Comparison of ENCODE assay signal across 1 cellular context in the genomic region with DNA sequence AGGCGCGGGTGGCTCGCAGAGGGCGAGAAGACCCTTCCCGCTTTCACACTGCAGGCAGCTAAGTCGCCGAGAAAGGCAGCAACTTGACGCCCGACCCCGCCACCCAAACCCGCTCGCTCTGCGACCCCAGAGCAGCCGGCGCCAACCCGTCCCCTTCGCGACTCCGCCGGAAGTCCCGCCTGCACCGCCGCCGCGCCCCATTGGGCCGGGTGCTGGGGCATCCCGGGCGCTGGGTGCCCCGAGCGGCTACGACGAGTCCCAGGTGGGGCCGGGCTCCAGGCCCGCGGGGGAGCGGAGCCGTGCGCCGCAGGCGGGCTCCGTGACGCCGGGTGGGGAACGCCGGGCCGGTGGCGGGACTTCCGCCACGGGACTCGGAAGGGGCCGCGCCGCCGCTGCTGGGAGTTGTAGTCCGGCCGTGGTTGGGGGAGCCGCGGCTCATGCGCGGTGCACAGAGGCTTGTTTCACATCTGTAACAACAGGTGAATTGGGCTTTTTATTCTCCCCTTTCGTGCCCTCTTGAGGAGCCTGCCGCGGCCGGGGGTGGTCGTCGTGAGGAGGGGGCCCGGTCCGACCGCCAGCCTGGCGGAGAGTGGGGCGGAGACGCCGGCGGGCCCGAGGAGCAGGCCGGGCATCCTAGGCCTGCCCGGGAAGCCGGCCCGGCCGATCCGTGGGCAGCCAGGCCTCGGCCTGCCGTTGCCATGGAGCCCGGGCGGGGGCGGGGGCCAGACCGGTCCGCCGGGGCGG.
TF ChIP-seq lines count a peak whose summit lies in the region.

A gene with protein sequence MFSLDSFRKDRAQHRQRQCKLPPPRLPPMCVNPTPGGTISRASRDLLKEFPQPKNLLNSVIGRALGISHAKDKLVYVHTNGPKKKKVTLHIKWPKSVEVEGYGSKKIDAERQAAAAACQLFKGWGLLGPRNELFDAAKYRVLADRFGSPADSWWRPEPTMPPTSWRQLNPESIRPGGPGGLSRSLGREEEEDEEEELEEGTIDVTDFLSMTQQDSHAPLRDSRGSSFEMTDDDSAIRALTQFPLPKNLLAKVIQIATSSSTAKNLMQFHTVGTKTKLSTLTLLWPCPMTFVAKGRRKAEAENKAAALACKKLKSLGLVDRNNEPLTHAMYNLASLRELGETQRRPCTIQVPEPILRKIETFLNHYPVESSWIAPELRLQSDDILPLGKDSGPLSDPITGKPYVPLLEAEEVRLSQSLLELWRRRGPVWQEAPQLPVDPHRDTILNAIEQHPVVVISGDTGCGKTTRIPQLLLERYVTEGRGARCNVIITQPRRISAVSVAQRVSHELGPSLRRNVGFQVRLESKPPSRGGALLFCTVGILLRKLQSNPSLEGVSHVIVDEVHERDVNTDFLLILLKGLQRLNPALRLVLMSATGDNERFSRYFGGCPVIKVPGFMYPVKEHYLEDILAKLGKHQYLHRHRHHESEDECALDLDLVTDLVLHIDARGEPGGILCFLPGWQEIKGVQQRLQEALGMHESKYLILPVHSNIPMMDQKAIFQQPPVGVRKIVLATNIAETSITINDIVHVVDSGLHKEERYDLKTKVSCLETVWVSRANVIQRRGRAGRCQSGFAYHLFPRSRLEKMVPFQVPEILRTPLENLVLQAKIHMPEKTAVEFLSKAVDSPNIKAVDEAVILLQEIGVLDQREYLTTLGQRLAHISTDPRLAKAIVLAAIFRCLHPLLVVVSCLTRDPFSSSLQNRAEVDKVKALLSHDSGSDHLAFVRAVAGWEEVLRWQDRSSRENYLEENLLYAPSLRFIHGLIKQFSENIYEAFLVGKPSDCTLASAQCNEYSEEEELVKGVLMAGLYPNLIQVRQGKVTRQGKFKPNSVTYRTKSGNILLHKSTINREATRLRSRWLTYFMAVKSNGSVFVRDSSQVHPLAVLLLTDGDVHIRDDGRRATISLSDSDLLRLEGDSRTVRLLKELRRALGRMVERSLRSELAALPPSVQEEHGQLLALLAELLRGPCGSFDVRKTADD (plus strand): TSS at position 405 of the 744 bp plus-strand sequence. CDS start 7,546 bp downstream, outside the sequence.

TF ChIP-seq in HepG2, 621 proteins besides CTCF, POLR2A, EP300 and RAD21 (continued from another document and continues in another):
- TF ChIP-seq, protein P1, sequence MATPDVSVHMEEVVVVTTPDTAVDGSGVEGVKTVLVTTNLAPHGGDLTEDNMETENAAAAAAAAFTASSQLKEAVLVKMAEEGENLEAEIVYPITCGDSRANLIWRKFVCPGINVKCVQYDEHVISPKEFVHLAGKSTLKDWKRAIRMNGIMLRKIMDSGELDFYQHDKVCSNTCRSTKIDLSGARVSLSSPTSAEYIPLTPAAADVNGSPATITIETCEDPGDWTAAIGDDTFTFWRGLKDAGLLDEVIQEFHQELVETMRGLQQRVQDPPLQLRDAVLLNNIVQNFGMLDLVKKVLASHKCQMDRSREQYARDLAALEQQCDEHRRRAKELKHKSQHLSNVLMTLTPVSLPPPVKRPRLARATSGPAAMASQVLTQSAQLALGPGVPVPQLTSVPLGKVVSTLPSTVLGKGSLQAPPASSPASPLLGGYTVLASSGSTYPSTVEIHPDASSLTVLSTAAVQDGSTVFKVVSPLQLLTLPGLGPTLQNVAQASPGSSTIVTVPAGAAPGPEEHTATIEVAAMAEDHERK (CRISPR knock-in tag; IDR thresholded peaks at IDR 0.05; ENCODE audit: low read depth), result no peak
- TF ChIP-seq, protein P2, sequence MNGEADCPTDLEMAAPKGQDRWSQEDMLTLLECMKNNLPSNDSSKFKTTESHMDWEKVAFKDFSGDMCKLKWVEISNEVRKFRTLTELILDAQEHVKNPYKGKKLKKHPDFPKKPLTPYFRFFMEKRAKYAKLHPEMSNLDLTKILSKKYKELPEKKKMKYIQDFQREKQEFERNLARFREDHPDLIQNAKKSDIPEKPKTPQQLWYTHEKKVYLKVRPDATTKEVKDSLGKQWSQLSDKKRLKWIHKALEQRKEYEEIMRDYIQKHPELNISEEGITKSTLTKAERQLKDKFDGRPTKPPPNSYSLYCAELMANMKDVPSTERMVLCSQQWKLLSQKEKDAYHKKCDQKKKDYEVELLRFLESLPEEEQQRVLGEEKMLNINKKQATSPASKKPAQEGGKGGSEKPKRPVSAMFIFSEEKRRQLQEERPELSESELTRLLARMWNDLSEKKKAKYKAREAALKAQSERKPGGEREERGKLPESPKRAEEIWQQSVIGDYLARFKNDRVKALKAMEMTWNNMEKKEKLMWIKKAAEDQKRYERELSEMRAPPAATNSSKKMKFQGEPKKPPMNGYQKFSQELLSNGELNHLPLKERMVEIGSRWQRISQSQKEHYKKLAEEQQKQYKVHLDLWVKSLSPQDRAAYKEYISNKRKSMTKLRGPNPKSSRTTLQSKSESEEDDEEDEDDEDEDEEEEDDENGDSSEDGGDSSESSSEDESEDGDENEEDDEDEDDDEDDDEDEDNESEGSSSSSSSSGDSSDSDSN (CRISPR knock-in tag; IDR thresholded peaks at IDR 0.05), result peak; percentile 95
- 0 out of 2 replicates have a peak, but pooled peaks have one; percentile 20 for TF ChIP-seq ZNF564 (CRISPR knock-in tag; IDR thresholded peaks at IDR 0.05)
- TF ChIP-seq IRF2 (CRISPR knock-in tag; IDR thresholded peaks at IDR 0.05), result peak; percentile 9; the same call in 1 of the 2 replicates
- no peak for TF ChIP-seq ZNF792 (CRISPR knock-in tag; IDR thresholded peaks at IDR 0.05)
- TF ChIP-seq ZNF143 (CRISPR knock-in tag; IDR thresholded peaks at IDR 0.05), result peak; percentile 92
- peak; percentile 73; the same call in 1 of the 2 replicates for TF ChIP-seq ZNF839 (CRISPR knock-in tag; IDR thresholded peaks at IDR 0.05; ENCODE audit: borderline replicate concordance)
- TF ChIP-seq, protein P3, sequence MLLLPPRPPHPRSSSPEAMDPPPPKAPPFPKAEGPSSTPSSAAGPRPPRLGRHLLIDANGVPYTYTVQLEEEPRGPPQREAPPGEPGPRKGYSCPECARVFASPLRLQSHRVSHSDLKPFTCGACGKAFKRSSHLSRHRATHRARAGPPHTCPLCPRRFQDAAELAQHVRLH (CRISPR knock-in tag; IDR thresholded peaks at IDR 0.05; ENCODE audit: borderline replicate concordance, low read depth), result 0 out of 2 replicates have a peak, but pooled peaks have one; percentile 15
- peak; percentile 49; the same call in 1 of the 2 replicates for TF ChIP-seq SIN3A (IDR thresholded peaks at IDR 0.05; ENCODE audit: borderline replicate concordance, low read depth, low read length)
- TF ChIP-seq ZFP1 (CRISPR knock-in tag; IDR thresholded peaks at IDR 0.05), result no peak
- peak; percentile 88 for TF ChIP-seq ASH2L (IDR thresholded peaks at IDR 0.05; ENCODE audit: insufficient read length, low read depth, low read length)
- TF ChIP-seq KDM3A (CRISPR knock-in tag; IDR thresholded peaks at IDR 0.05; ENCODE audit: low read depth), result no peak
- no peak for TF ChIP-seq FOXA1 (IDR thresholded peaks at IDR 0.05)
- peak; percentile 40; the same call in 1 of the 2 replicates for TF ChIP-seq FOXA1 (CRISPR knock-in tag; IDR thresholded peaks at IDR 0.05)
- TF ChIP-seq, protein P4, sequence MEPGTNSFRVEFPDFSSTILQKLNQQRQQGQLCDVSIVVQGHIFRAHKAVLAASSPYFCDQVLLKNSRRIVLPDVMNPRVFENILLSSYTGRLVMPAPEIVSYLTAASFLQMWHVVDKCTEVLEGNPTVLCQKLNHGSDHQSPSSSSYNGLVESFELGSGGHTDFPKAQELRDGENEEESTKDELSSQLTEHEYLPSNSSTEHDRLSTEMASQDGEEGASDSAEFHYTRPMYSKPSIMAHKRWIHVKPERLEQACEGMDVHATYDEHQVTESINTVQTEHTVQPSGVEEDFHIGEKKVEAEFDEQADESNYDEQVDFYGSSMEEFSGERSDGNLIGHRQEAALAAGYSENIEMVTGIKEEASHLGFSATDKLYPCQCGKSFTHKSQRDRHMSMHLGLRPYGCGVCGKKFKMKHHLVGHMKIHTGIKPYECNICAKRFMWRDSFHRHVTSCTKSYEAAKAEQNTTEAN (CRISPR knock-in tag; conservative IDR thresholded peaks at IDR 0.05), result peak; percentile 27
- TF ChIP-seq, protein P5, sequence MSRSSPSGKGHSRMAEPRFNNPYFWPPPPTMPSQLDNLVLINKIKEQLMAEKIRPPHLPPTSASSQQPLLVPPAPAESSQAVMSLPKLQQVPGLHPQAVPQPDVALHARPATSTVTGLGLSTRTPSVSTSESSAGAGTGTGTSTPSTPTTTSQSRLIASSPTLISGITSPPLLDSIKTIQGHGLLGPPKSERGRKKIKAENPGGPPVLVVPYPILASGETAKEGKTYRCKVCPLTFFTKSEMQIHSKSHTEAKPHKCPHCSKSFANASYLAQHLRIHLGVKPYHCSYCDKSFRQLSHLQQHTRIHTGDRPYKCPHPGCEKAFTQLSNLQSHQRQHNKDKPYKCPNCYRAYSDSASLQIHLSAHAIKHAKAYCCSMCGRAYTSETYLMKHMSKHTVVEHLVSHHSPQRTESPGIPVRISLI (CRISPR knock-in tag; IDR thresholded peaks at IDR 0.05; ENCODE audit: borderline replicate concordance), result 0 out of 2 replicates have a peak, but pooled peaks have one; percentile 12
- TF ChIP-seq, protein P6, sequence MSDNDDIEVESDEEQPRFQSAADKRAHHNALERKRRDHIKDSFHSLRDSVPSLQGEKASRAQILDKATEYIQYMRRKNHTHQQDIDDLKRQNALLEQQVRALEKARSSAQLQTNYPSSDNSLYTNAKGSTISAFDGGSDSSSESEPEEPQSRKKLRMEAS (IDR thresholded peaks at IDR 0.05), result peak; percentile 46; the same call in 1 of the 2 replicates
- TF ChIP-seq ZBTB3 (CRISPR knock-in tag; IDR thresholded peaks at IDR 0.05; ENCODE audit: borderline replicate concordance, low read depth), result 0 out of 2 replicates have a peak, but pooled peaks have one; percentile 20
- TF ChIP-seq, protein P7, sequence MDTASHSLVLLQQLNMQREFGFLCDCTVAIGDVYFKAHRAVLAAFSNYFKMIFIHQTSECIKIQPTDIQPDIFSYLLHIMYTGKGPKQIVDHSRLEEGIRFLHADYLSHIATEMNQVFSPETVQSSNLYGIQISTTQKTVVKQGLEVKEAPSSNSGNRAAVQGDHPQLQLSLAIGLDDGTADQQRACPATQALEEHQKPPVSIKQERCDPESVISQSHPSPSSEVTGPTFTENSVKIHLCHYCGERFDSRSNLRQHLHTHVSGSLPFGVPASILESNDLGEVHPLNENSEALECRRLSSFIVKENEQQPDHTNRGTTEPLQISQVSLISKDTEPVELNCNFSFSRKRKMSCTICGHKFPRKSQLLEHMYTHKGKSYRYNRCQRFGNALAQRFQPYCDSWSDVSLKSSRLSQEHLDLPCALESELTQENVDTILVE (CRISPR knock-in tag; IDR thresholded peaks at IDR 0.05), result peak; percentile 95; the same call in 1 of the 2 replicates
- TF ChIP-seq, protein P8, sequence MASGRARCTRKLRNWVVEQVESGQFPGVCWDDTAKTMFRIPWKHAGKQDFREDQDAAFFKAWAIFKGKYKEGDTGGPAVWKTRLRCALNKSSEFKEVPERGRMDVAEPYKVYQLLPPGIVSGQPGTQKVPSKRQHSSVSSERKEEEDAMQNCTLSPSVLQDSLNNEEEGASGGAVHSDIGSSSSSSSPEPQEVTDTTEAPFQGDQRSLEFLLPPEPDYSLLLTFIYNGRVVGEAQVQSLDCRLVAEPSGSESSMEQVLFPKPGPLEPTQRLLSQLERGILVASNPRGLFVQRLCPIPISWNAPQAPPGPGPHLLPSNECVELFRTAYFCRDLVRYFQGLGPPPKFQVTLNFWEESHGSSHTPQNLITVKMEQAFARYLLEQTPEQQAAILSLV (CRISPR knock-in tag; IDR thresholded peaks at IDR 0.05; ENCODE audit: borderline replicate concordance), result peak; percentile 60; the same call in 1 of the 2 replicates
- peak; percentile 30; the same call in 1 of the 2 replicates for TF ChIP-seq ZNF567 (CRISPR knock-in tag; IDR thresholded peaks at IDR 0.05; ENCODE audit: borderline replicate concordance)
- TF ChIP-seq, protein P9, sequence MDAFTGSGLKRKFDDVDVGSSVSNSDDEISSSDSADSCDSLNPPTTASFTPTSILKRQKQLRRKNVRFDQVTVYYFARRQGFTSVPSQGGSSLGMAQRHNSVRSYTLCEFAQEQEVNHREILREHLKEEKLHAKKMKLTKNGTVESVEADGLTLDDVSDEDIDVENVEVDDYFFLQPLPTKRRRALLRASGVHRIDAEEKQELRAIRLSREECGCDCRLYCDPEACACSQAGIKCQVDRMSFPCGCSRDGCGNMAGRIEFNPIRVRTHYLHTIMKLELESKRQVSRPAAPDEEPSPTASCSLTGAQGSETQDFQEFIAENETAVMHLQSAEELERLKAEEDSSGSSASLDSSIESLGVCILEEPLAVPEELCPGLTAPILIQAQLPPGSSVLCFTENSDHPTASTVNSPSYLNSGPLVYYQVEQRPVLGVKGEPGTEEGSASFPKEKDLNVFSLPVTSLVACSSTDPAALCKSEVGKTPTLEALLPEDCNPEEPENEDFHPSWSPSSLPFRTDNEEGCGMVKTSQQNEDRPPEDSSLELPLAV (CRISPR knock-in tag; conservative IDR thresholded peaks at IDR 0.05; ENCODE audit: low read depth), result no peak
- TF ChIP-seq, protein P10, sequence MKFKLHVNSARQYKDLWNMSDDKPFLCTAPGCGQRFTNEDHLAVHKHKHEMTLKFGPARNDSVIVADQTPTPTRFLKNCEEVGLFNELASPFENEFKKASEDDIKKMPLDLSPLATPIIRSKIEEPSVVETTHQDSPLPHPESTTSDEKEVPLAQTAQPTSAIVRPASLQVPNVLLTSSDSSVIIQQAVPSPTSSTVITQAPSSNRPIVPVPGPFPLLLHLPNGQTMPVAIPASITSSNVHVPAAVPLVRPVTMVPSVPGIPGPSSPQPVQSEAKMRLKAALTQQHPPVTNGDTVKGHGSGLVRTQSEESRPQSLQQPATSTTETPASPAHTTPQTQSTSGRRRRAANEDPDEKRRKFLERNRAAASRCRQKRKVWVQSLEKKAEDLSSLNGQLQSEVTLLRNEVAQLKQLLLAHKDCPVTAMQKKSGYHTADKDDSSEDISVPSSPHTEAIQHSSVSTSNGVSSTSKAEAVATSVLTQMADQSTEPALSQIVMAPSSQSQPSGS (CRISPR knock-in tag; IDR thresholded peaks at IDR 0.05), result peak; percentile 15; the same call in 1 of the 2 replicates
- TF ChIP-seq ZNF577 (CRISPR knock-in tag; IDR thresholded peaks at IDR 0.05; ENCODE audit: borderline replicate concordance, low read depth), result no peak
- TF ChIP-seq ZNF550 (CRISPR knock-in tag; IDR thresholded peaks at IDR 0.05; ENCODE audit: borderline replicate concordance), result no peak
- peak; percentile 17; the same call in 1 of the 2 replicates for TF ChIP-seq MED1 (CRISPR knock-in tag; IDR thresholded peaks at IDR 0.05)
- TF ChIP-seq, protein P11, sequence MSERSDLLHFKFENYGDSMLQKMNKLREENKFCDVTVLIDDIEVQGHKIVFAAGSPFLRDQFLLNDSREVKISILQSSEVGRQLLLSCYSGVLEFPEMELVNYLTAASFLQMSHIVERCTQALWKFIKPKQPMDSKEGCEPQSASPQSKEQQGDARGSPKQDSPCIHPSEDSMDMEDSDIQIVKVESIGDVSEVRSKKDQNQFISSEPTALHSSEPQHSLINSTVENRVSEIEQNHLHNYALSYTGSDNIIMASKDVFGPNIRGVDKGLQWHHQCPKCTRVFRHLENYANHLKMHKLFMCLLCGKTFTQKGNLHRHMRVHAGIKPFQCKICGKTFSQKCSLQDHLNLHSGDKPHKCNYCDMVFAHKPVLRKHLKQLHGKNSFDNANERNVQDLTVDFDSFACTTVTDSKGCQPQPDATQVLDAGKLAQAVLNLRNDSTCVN (CRISPR knock-in tag; IDR thresholded peaks at IDR 0.05; ENCODE audit: borderline replicate concordance), result 0 out of 2 replicates have a peak, but pooled peaks have one; percentile 11
- TF ChIP-seq HCFC1 (IDR thresholded peaks at IDR 0.05; ENCODE audit: low read depth, low read length), result peak; percentile 83
- TF ChIP-seq ZNF83 (CRISPR knock-in tag; IDR thresholded peaks at IDR 0.05; ENCODE audit: borderline replicate concordance), result no peak
